1 cellular context compared by ENCODE assay signal in the genomic region with DNA sequence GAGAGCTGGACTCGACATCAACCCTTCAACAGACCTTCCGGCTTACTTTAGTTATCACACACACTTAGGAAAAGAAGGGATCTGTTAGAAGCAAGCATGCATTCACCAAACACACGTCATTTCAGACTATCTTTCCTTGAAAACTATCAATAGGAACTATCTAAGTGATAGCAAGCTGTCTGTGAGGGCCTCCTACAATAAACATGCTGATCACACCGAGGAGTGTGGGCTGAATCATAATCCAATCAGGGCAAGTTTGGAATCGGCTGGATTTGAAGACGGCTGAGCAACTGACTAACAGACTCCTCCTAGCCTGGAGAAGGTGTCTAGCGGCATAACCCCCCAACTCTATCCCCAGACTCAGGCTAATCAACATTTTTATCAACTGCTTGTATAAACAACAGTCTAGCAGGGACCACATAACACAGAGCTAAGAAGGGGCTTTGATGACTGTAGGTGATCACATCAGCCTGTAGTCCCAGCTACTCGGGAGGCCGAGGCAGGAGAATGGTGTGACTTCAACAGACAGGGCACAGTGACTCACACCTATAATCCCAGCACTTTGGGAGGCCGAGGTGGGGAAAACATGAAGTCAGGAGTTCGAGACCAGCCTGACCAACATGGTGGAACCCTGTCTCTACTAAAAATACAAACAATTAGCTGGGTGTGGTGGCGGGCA.
TF ChIP-seq lines count a peak whose summit lies in the region.

No MANE protein-coding gene starts in this region.

TF ChIP-seq in GM23338, 12 proteins besides CTCF, POLR2A, EP300 and RAD21:
- TF ChIP-seq EZH2 (IDR thresholded peaks at IDR 0.05; ENCODE audit: low read depth, unreplicated experiment) (no peak), CREB1 (CRISPR knock-in tag; IDR thresholded peaks at IDR 0.05; ENCODE audit: low read depth) (no peak), NANOG (IDR thresholded peaks at IDR 0.05; ENCODE audit: borderline replicate concordance) (no peak)
TF ChIP-seq in GM23338: peak in this region for 0.
